ENCODE assay signal across 24 cellular contexts in genomic region chr5:152256580-152256979, GRCh38.
"Had no signal": no experiment of that assay in that cellular context is flagged by ENCODE, and none has a peak within 500 bp of the region (broad histone marks: within the 10 kb centered on the region; RNA-seq: fewer than 3 reads in every experiment).

No MANE protein-coding gene starts in this region.

- H3K36me3 Mint-ChIP-seq: activated CD4-positive, alpha-beta memory T cell treated with anti-CD3 and anti-CD28 coated beads for 36 hours; activated naive CD4-positive, alpha-beta T cell treated with anti-CD3 and anti-CD28 coated beads, Interleukin-2, amount 10 ng/mL, durations not matched to agents 7 days and 5 days; activated naive CD8-positive, alpha-beta T cell treated with anti-CD3 and anti-CD28 coated beads for 36 hours had no signal

- H3K27ac ChIP-seq: brain microvascular endothelial cell, cardiac muscle cell, SJCRH30, VCaP had no signal

- H3K36me3 ChIP-seq: brain microvascular endothelial cell, cardiac muscle cell, SJCRH30 had no signal

- H3K9me3 ChIP-seq: SJCRH30, SK-N-SH had no signal

- H3K27me3 Mint-ChIP-seq: activated CD4-positive, alpha-beta memory T cell treated with anti-CD3 and anti-CD28 coated beads for 36 hours; activated CD4-positive, alpha-beta T cell treated with anti-CD3 and anti-CD28 coated beads, Interleukin-2, amount 10 ng/mL, durations not matched to agents 7 days and 5 days; activated naive CD4-positive, alpha-beta T cell treated with anti-CD3 and anti-CD28 coated beads, Interleukin-2, amount 10 ng/mL, durations not matched to agents 7 days and 5 days had no signal

- H3K4me1 ChIP-seq: SJCRH30 had no signal

- H3K9ac ChIP-seq: SK-N-SH had no signal

- H3K27me3 ChIP-seq: brain microvascular endothelial cell, cardiac muscle cell, SJCRH30 had no signal

- DNase-seq: activated CD4-positive, alpha-beta memory T cell treated with anti-CD3 and anti-CD28 coated beads for 36 hours; activated CD4-positive, alpha-beta T cell treated with anti-CD3 and anti-CD28 coated beads, Interleukin-2, amount 10 ng/mL, durations not matched to agents 7 days and 5 days; activated CD4-positive, CD25-positive, alpha-beta regulatory T cell; activated CD8-positive, alpha-beta memory T cell treated with anti-CD3 and anti-CD28 coated beads for 24 hours; activated gamma-delta T cell treated with Interleukin-2 at 50 U/mL for 16 hours; activated naive CD4-positive, alpha-beta T cell treated with anti-CD3 and anti-CD28 coated beads, Interleukin-2, amount 10 ng/mL, durations not matched to agents 7 days and 5 days; activated naive CD8-positive, alpha-beta T cell treated with anti-CD3 and anti-CD28 coated beads for 36 hours; activated T-cell treated with anti-CD3 and anti-CD28 coated beads, Interleukin-2, amount 50 U/mL, for 4 hours; brain microvascular endothelial cell; IMR-90; Kasumi-1; KBM-7; NCI-H1048; NCI-H1417 treated with DMSO at 0.1 percent for 48 hours; NCI-H187; NCI-H2171; NCI-H345; NCI-H524; PC-3; SK-N-SH; T-helper 1 cell had no signal

- H3K4me1 Mint-ChIP-seq: activated CD4-positive, alpha-beta T cell treated with anti-CD3 and anti-CD28 coated beads, Interleukin-2, amount 10 ng/mL, durations not matched to agents 7 days and 5 days; activated naive CD4-positive, alpha-beta T cell treated with anti-CD3 and anti-CD28 coated beads, Interleukin-2, amount 10 ng/mL, durations not matched to agents 7 days and 5 days; activated naive CD8-positive, alpha-beta T cell treated with anti-CD3 and anti-CD28 coated beads for 36 hours had no signal

- H3K9me3 Mint-ChIP-seq: activated CD4-positive, alpha-beta memory T cell treated with anti-CD3 and anti-CD28 coated beads for 36 hours; activated CD4-positive, alpha-beta T cell treated with anti-CD3 and anti-CD28 coated beads, Interleukin-2, amount 10 ng/mL, durations not matched to agents 7 days and 5 days; activated naive CD4-positive, alpha-beta T cell treated with anti-CD3 and anti-CD28 coated beads, Interleukin-2, amount 10 ng/mL, durations not matched to agents 7 days and 5 days; activated naive CD8-positive, alpha-beta T cell treated with anti-CD3 and anti-CD28 coated beads for 36 hours; activated T-cell treated with anti-CD3 and anti-CD28 coated beads, Interleukin-2, amount 50 U/mL, for 4 hours had no signal

- H3K4me2 ChIP-seq: SK-N-SH had no signal

- ATAC-seq: activated T-cell treated with anti-CD3 and anti-CD28 coated beads, Interleukin-2, amount 50 U/mL, for 4 hours; PC-3 had no signal

- H3K4me3 ChIP-seq: cardiac muscle cell, SJCRH30 had no signal

- H3K4me3 Mint-ChIP-seq: activated CD4-positive, alpha-beta memory T cell treated with anti-CD3 and anti-CD28 coated beads for 36 hours; activated CD4-positive, alpha-beta T cell treated with anti-CD3 and anti-CD28 coated beads, Interleukin-2, amount 10 ng/mL, durations not matched to agents 7 days and 5 days; activated naive CD4-positive, alpha-beta T cell treated with anti-CD3 and anti-CD28 coated beads, Interleukin-2, amount 10 ng/mL, durations not matched to agents 7 days and 5 days; activated naive CD8-positive, alpha-beta T cell treated with anti-CD3 and anti-CD28 coated beads for 36 hours; activated T-cell treated with anti-CD3 and anti-CD28 coated beads, Interleukin-2, amount 50 U/mL, for 4 hours had no signal

- H3K27ac Mint-ChIP-seq: activated CD4-positive, alpha-beta memory T cell treated with anti-CD3 and anti-CD28 coated beads for 36 hours; activated CD4-positive, alpha-beta T cell treated with anti-CD3 and anti-CD28 coated beads, Interleukin-2, amount 10 ng/mL, durations not matched to agents 7 days and 5 days; activated naive CD4-positive, alpha-beta T cell treated with anti-CD3 and anti-CD28 coated beads, Interleukin-2, amount 10 ng/mL, durations not matched to agents 7 days and 5 days; activated naive CD8-positive, alpha-beta T cell treated with anti-CD3 and anti-CD28 coated beads for 36 hours had no signal
